ENCODE assay signal across 8 cellular contexts in genomic region chr4:48963042-48963679, GRCh38. TPM values are rescaled to one million over a fixed set of nuclear protein-coding genes. Genes with fewer than 3 reads are reported as not detected.
A peak's percentile ranks its signal among the peaks of the same experiment; 100 is the strongest.
DNase-seq lines count a peak whose midpoint lies in the region; ATAC-seq and TF ChIP-seq lines count a peak whose summit lies in the region.

No MANE protein-coding gene starts in this region.

- POLR2A ChIA-PET in PC-9 (lab: Charles Lee; ENCODE audit: unreplicated experiment): no interaction called here

- H3K9me3 Mint-ChIP-seq in nephron progenitor cell: no peaks in the 10 kb centered on the region

- H3K4me3 Mint-ChIP-seq in nephron progenitor cell: no peak overlapping the region

- ATAC-seq in GM21737 (IDR thresholded peaks at IDR 0.05; ENCODE audit: unreplicated experiment): peak; percentile 90

- H3K27me3 ChIP-seq in PC-9 (ENCODE audit: insufficient read depth, low read depth): no peaks in the 10 kb centered on the region
- H3K27me3 ChIP-seq in esophagus squamous epithelium: no peaks in the 10 kb centered on the region
- no peaks in the 10 kb centered on the region for H3K27me3 ChIP-seq in stomach

- TF ChIP-seq CTCF in PC-9 (conservative IDR thresholded peaks at IDR 0.05): peak; percentile 97
- peak; percentile 88 to 98 (median 96) for TF ChIP-seq CTCF in esophagus squamous epithelium (IDR thresholded peaks at IDR 0.05)
- peak; percentile 96 for TF ChIP-seq CTCF in nephron progenitor cell (IDR thresholded peaks at IDR 0.05)
- TF ChIP-seq CTCF in stomach (IDR thresholded peaks at IDR 0.05): peak in 5 of 7 experiments; percentile 87 to 95 (median 93)

- TF ChIP-seq POLR2A in esophagus squamous epithelium (IDR thresholded peaks at IDR 0.05) (no peak), stomach (IDR thresholded peaks at IDR 0.05) (no peak)

- no peak overlapping the region for H2AFZ ChIP-seq in PC-9

- peak; percentile 86 for DNase-seq in EH (ENCODE audit: low read depth)
- peak; percentile 95 to 98 for DNase-seq in Kasumi-1 (lab: John Stamatoyannopoulos, UW)
- peak; percentile 63 to 67 for DNase-seq in PC-9
- DNase-seq in activated T-cell treated with anti-CD3 and anti-CD28 coated beads for 4 hours: peak; percentile 71
- DNase-seq in esophagus squamous epithelium (lab: John Stamatoyannopoulos, UW): no peak
- DNase-seq in nephron progenitor cell: peak; percentile 72
- DNase-seq in stomach: peak; percentile 74

- H4K20me1 ChIP-seq in PC-9 (ENCODE audit: insufficient read depth): no peaks in the 10 kb centered on the region

- H3K9me3 ChIP-seq in PC-9 (ENCODE audit: insufficient read depth, low read depth) (no peaks in the 10 kb centered on the region), esophagus squamous epithelium (no peaks in the 10 kb centered on the region), stomach (no peaks in the 10 kb centered on the region)

- H3K79me2 ChIP-seq in PC-9 (ENCODE audit: low read depth): no peaks in the 10 kb centered on the region

- no peak overlapping the region for H3K4me3 ChIP-seq in PC-9
- H3K4me3 ChIP-seq in esophagus squamous epithelium: no peak overlapping the region
- no peak overlapping the region for H3K4me3 ChIP-seq in stomach

- no peaks in the 10 kb centered on the region for H3K9me2 ChIP-seq in PC-9 (ENCODE audit: insufficient read depth)

- intact Hi-C loops in PC-9 (cut with micrococcal nuclease; ENCODE audit: unreplicated experiment): loop anchor here (1.0 to 5.0 kb wide), 6 partner anchors 18 to 836 kb away; partner anchors contain the start of genes FRYL and OCIAD2
- intact Hi-C loops in esophagus squamous epithelium (cut with DNase I): loop anchor here (5.0 kb wide), 2 partner anchors 181 to 386 kb away; partner anchors contain the start of gene FRYL
- intact Hi-C loops in stomach (cut with DNase I; ENCODE audit: low total_unique reads): loop anchor here (5.0 kb wide), 1 partner anchor 386 kb away; no protein-coding TSS in a partner anchor

- peaks cover 21% of the 10 kb centered on the region for H3K4me1 ChIP-seq in PC-9 (replicated peaks; ENCODE audit: insufficient read depth)
- peaks cover 0 to 38% (median 3%) of the 10 kb centered on the region in 3 donors for H3K4me1 ChIP-seq in esophagus squamous epithelium
- H3K4me1 ChIP-seq in stomach: peaks cover 0 to 13% (median 0%) of the 10 kb centered on the region in 4 donors

- H3K36me3 ChIP-seq in PC-9 (ENCODE audit: low read depth): no peaks in the 10 kb centered on the region
- no peaks in the 10 kb centered on the region for H3K36me3 ChIP-seq in esophagus squamous epithelium
- no peaks in the 10 kb centered on the region for H3K36me3 ChIP-seq in stomach

- H3K4me2 ChIP-seq in PC-9: no peak overlapping the region

- BruUV-seq in PC-9 (replicated peaks; lab: Mats Ljungman, UMichigan): no TSS peak

- H3K36me3 Mint-ChIP-seq in nephron progenitor cell (ENCODE audit: low read depth): no peaks in the 10 kb centered on the region

- H3K27ac Mint-ChIP-seq in nephron progenitor cell: no peak overlapping the region

- 15 to 22% methylated on average over 5 of the region's 5 CpGs for WGBS in esophagus squamous epithelium, 2 donors
- 14 to 18% (median 16%) methylated on average over 5 of the region's 5 CpGs for WGBS in stomach, 5 donors

- H3F3A ChIP-seq in PC-9 (ENCODE audit: insufficient read depth, low read depth): peaks cover 3% of the 10 kb centered on the region; the same call in 1 of the 2 replicates

- no peak overlapping the region for H3K27ac ChIP-seq in PC-9
- no peak overlapping the region for H3K27ac ChIP-seq in esophagus squamous epithelium
- H3K27ac ChIP-seq in stomach: no peak overlapping the region

- H3K4me1 Mint-ChIP-seq in nephron progenitor cell: no peaks in the 10 kb centered on the region

- peaks cover 20% of the 10 kb centered on the region for H3K27me3 Mint-ChIP-seq in nephron progenitor cell (ENCODE audit: low read depth, poor library complexity)

- TF ChIP-seq EP300 in stomach (IDR thresholded peaks at IDR 0.05): no peak

- CTCF ChIA-PET in PC-9 (lab: Charles Lee): interaction anchor here (0.7 to 2.2 kb wide), 2 partner anchors 19 to 826 kb away, joined by 5 to 13 read pairs; no protein-coding TSS in a partner anchor

RNA-seq across cellular contexts. Expression of gene CWH43, which starts 22.9 kb away (rescaled TPM):
- total RNA-seq in PC-9 (2021) (not detected in 2 replicates), esophagus squamous epithelium (10 to 100 TPM; 11.6 to 38.0 (median 20.8) TPM), stomach (10 to 100 TPM in 1 of 5 donors, 1 to 10 TPM in 3, not detected in 1; 2.8 to 48.1 (median 3.9) TPM)
- polyA plus RNA-seq in stomach: 1 to 10 TPM in 2 of 3 donors, under 1 TPM in 1; 0.50 to 2.4 (median 2.3) TPM

RNA-seq across cellular contexts. Expression of gene OCIAD2, which starts 56.6 kb away (rescaled TPM):
- total RNA-seq in PC-9 (2021) (133 and 136 TPM in 2 replicates), esophagus squamous epithelium (10 to 100 TPM; 16.2 to 30.8 (median 17.5) TPM), stomach (100 to 1,000 TPM in 1 of 5 donors, 10 to 100 TPM in 2, 1 to 10 TPM in 2; 1.7 to 371 (median 29.2) TPM)
- 10 to 100 TPM; 55.6 to 80.8 (median 72.7) TPM for polyA plus RNA-seq in stomach
